ENCODE assay signal across 8 cellular contexts in the genomic region with DNA sequence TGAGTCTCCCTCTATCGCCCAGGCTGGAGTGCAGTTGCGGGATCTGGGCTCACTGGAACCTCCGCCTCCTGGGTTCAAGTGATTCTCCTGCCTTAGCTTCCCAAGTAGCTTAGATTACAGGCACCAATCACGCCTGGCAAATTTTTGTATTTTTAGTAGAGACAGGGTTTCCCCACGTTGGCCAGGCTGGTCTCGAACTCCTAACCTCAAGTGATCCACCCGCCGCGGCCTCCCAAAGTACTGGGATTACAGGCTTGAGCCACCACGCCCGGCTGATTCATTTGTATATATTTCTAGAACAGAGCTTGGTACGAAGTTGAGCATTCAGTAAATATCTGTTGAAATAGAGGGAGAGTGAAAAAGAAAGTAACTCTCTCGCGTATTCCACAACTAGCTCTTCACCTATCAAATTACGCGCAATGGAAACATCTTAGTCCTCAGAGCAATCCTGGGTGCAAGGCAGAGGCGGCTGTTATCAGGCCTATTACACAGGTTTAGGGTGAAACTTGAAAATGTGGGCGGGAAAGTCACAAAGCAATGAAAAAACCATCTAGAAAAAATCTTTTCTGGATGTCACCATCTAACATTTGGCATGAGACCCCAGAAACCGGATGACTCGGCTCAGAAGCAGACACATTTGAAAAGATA. TPM values are rescaled to one million over a fixed set of nuclear protein-coding genes. Genes with fewer than 3 reads are reported as not detected.
DNase-seq lines count a peak whose midpoint lies in the region; ATAC-seq and TF ChIP-seq lines count a peak whose summit lies in the region.

No MANE protein-coding gene starts in this region.

- H4K20me1 ChIP-seq in DND-41 (ENCODE audit: insufficient read depth, low read length) (no peaks in the 10 kb centered on the region; the same call in 1 of the 2 replicates), KMS-11 (ENCODE audit: insufficient read depth) (no peaks in the 10 kb centered on the region), osteoblast (ENCODE audit: insufficient read depth, low read length) (no peaks in the 10 kb centered on the region)

- ATAC-seq in DND-41 (ENCODE audit: insufficient read depth, low read depth) (no peak), HG03139 (IDR thresholded peaks at IDR 0.05; ENCODE audit: unreplicated experiment) (no peak)

- H3K4me1 ChIP-seq in DND-41 (ENCODE audit: insufficient read depth, low read length) (peaks cover 25% of the 10 kb centered on the region), KMS-11 (ENCODE audit: low read depth, poor library complexity, severe bottlenecking) (peaks cover 24% of the 10 kb centered on the region), esophagus (ENCODE audit: control insufficient read depth in 2 of 2, insufficient read depth in 2 of 2, low read length in 1 of 2) (no peaks in the 10 kb centered on the region), osteoblast (ENCODE audit: insufficient read depth, low read length) (peaks cover 11% of the 10 kb centered on the region), urinary bladder (ENCODE audit: insufficient read depth) (peaks cover 3% of the 10 kb centered on the region)

- TF ChIP-seq CTCF in DND-41 (IDR thresholded peaks at IDR 0.05; ENCODE audit: borderline replicate concordance, extremely low read depth, low read length, poor library complexity, severe bottlenecking), result no peak
- TF ChIP-seq CTCF in KMS-11 (conservative IDR thresholded peaks at IDR 0.05; ENCODE audit: low read depth, low read length), result no peak
- no peak for TF ChIP-seq CTCF in osteoblast (IDR thresholded peaks at IDR 0.05; ENCODE audit: extremely low read depth, low read depth, low read length)

- H3K4me2 ChIP-seq in DND-41 (ENCODE audit: insufficient read depth, low read length) (peak overlapping the region; percentile 83), KMS-11 (peak overlapping the region; percentile 86), osteoblast (ENCODE audit: insufficient read depth, low read length) (peak overlapping the region; percentile 84)

- H3K36me3 ChIP-seq in DND-41 (ENCODE audit: insufficient read depth, low read length), result peaks cover 25% of the 10 kb centered on the region
- H3K36me3 ChIP-seq in KMS-11 (ENCODE audit: insufficient read depth), result peaks cover 6% of the 10 kb centered on the region; the same call in 1 of the 2 replicates
- H3K36me3 ChIP-seq in esophagus (ENCODE audit: control insufficient read depth in 2 of 2, insufficient read depth in 2 of 2, low read length in 1 of 2), result no peaks in the 10 kb centered on the region
- H3K36me3 ChIP-seq in osteoblast (ENCODE audit: insufficient read depth, low read length), result peaks cover 14% of the 10 kb centered on the region
- peaks cover 1% of the 10 kb centered on the region for H3K36me3 ChIP-seq in urinary bladder (ENCODE audit: insufficient read depth)

- H3K9me3 ChIP-seq in DND-41 (ENCODE audit: insufficient read depth, low read length, severe bottlenecking) (no peaks in the 10 kb centered on the region), esophagus (ENCODE audit: control insufficient read depth in 2 of 2, insufficient read depth in 1 of 2, low read depth in 1 of 2, low read length in 1 of 2) (no peaks in the 10 kb centered on the region), osteoblast (ENCODE audit: low read depth, low read length) (no peaks in the 10 kb centered on the region)

- no peaks in the 10 kb centered on the region for H3K27me3 ChIP-seq in DND-41 (ENCODE audit: insufficient read depth, low read length, poor library complexity)
- H3K27me3 ChIP-seq in KMS-11 (ENCODE audit: insufficient read depth, low read depth), result no peaks in the 10 kb centered on the region
- H3K27me3 ChIP-seq in esophagus (ENCODE audit: control insufficient read depth in 1 of 2, insufficient read depth in 2 of 2, low read length in 2 of 2), result no peaks in the 10 kb centered on the region
- H3K27me3 ChIP-seq in osteoblast (ENCODE audit: insufficient read depth, low read length), result no peaks in the 10 kb centered on the region

- 54 to 56% methylated on average over 20 of the region's 20 CpGs for WGBS in esophagus, 2 donors
- 54% methylated on average over 20 of the region's 20 CpGs for WGBS in urinary bladder

- H3K79me2 ChIP-seq in DND-41 (ENCODE audit: insufficient read depth, low read length) (peaks cover 28% of the 10 kb centered on the region), KMS-11 (ENCODE audit: insufficient read depth, low read depth) (peaks cover 41% of the 10 kb centered on the region), osteoblast (ENCODE audit: insufficient read depth, low read length) (peaks cover 28% of the 10 kb centered on the region)

- H3K9ac ChIP-seq in DND-41 (ENCODE audit: low read depth, low read length) (peak overlapping the region; percentile 96), KMS-11 (peak overlapping the region; percentile 98; the same call in 1 of the 2 replicates)

- H2AFZ ChIP-seq in DND-41 (ENCODE audit: low read depth, low read length) (peak overlapping the region; percentile 98), KMS-11 (ENCODE audit: low read depth) (peak overlapping the region; percentile 55), osteoblast (ENCODE audit: low read length) (peak overlapping the region; percentile 92)

- H3K4me3 ChIP-seq in DND-41 (ENCODE audit: low read depth in 1 of 2, low read length in 2 of 2) (peak overlapping the region; percentile 75 to 100; a peak in 3 of 4 replicates), KMS-11 (IDR thresholded peaks at IDR 0.05; ENCODE audit: insufficient read depth, low read depth, low read length) (no peak overlapping the region), esophagus (ENCODE audit: low read depth in 1 of 2, low read length in 2 of 2) (peak overlapping the region; percentile 30 to 99), osteoblast (ENCODE audit: insufficient read depth, low read length) (peak overlapping the region; percentile 97), urinary bladder (ENCODE audit: low read depth, low read length) (peak overlapping the region; percentile 47)

- H3K27ac ChIP-seq in DND-41 (ENCODE audit: low read length) (peak overlapping the region; percentile 84), KMS-11 (peak overlapping the region; percentile 95), esophagus (ENCODE audit: low read depth in 2 of 2, low read length in 1 of 2) (peak overlapping the region; percentile 92 to 95), osteoblast (ENCODE audit: low read depth, low read length) (peak overlapping the region; percentile 67), urinary bladder (ENCODE audit: low read depth) (peak overlapping the region; percentile 92)

- DNase-seq in DND-41, result peak; percentile 27
- DNase-seq in activated CD8-positive, alpha-beta memory T cell treated with anti-CD3 and anti-CD28 coated beads for 48 hours (ENCODE audit: low read depth in 2 of 3, low spot score in 2 of 3), result peak in 2 of 3 experiments; percentile 22 to 34
- DNase-seq in osteoblast (ENCODE audit: insufficient read length, low spot score, missing footprints), result no peak
- no peak for DNase-seq in cerebellar nuclear complex (lab: John Stamatoyannopoulos, UW)

RNA-seq across cellular contexts. Expression of a gene that starts 0.7 kb away (rescaled TPM):
- polyA plus RNA-seq in esophagus, result 100 to 1,000 TPM in 1 of 2 donors, 10 to 100 TPM in 1; 62.8 to 144 TPM
- 177 and 189 TPM in 2 replicates for total RNA-seq in osteoblast
- total RNA-seq in urinary bladder, result 108 TPM
- 172 TPM for polyA plus RNA-seq in urinary bladder

RNA-seq across cellular contexts. Expression of a gene that starts 35.0 kb away (rescaled TPM):
- polyA plus RNA-seq in esophagus (100 to 1,000 TPM; 273 to 321 TPM), urinary bladder (18.6 TPM)
- total RNA-seq in osteoblast (not detected in 2 replicates), urinary bladder (16.6 TPM)

RNA-seq across cellular contexts. Expression of a gene that starts 55.7 kb away (rescaled TPM):
- 10 to 100 TPM in 1 of 2 donors, 1 to 10 TPM in 1; 5.0 to 16.1 TPM for polyA plus RNA-seq in esophagus
- under 0.01 TPM in 1 of 2 replicates, not detected in the other for total RNA-seq in osteoblast
- total RNA-seq in urinary bladder, result 0.32 TPM
- 0.08 TPM for polyA plus RNA-seq in urinary bladder

Comparison
In these comparisons a context has a peak if more than half of its experiments do, and no peak if none do; other contexts are left out.
1. DNase-seq: peak in DND-41 (single experiment) and activated CD8-positive, alpha-beta memory T cell treated with anti-CD3 and anti-CD28 coated beads for 48 hours (2 of 3); none in osteoblast (single experiment) and cerebellar nuclear complex (0 of 2).
2. RNA of a gene that starts 35.0 kb away (total RNA-seq): 16.6 TPM in urinary bladder (single experiment); not detected in osteoblast; every median in the first group is over 10 times any median in the second.
3. Peak in every context shown above with its lines, with median percentiles within 50 percentile points of each other: H2AFZ ChIP-seq, H3K27ac ChIP-seq and H3K4me2 ChIP-seq.